In genomic region chr2:176127769-176128072, GRCh38 we compare ENCODE assay signal across 20 cellular contexts. TPM values are rescaled to one million over a fixed set of nuclear protein-coding genes. Genes with fewer than 3 reads are reported as not detected.
DNase-seq lines count a peak whose midpoint lies in the region; ATAC-seq, FAIRE-seq and TF ChIP-seq lines count a peak whose summit lies in the region.
"Had no signal": no experiment of that assay in that cellular context is flagged by ENCODE, and none has a peak within 500 bp of the region (broad histone marks: within the 10 kb centered on the region; RNA-seq: fewer than 3 reads in every experiment).

No MANE protein-coding gene starts in this region.

- BruUV-seq in PC-3 (replicated peaks; lab: Mats Ljungman, UMichigan): no TSS peak

- H3K4me3 ChIP-seq in PC-3 (ENCODE audit: low read length) (peak overlapping the region; percentile 62; the same call in 1 of the 2 replicates), iPS-15b (ENCODE audit: low read depth, low read length) (peak overlapping the region; percentile 37), testis (peak overlapping the region; percentile 81 to 85)
- H3K4me3 ChIP-seq in naive thymus-derived CD4-positive, alpha-beta T cell (ENCODE audit: low read length): no peak overlapping the region
- H3K4me3 ChIP-seq: dorsolateral prefrontal cortex, heart right ventricle had no signal

- no peak for TF ChIP-seq POLR2A in testis (IDR thresholded peaks at IDR 0.05)

- no peaks in the 10 kb centered on the region for H3K36me3 Mint-ChIP-seq in activated T-cell treated with anti-CD3 and anti-CD28 coated beads, Interleukin-2, amount 50 U/mL, for 24 hours (ENCODE audit: low read depth)
- H3K36me3 Mint-ChIP-seq in naive thymus-derived CD4-positive, alpha-beta T cell: peaks cover 0 to 5% (median 0%) of the 10 kb centered on the region in 5 donors
- H3K36me3 Mint-ChIP-seq: T-cell had no signal

- intact Hi-C loops in PC-3 (cut with micrococcal nuclease): loop anchor here (1.0 to 2.0 kb wide), 4 partner anchors 511 to 1020 kb away; no protein-coding TSS in a partner anchor
- intact Hi-C loops in testis (cut with DNase I; ENCODE audit: low total_unique reads): loop anchor here (10.0 kb wide), 1 partner anchor 1027 kb away; no protein-coding TSS in a partner anchor
- intact Hi-C loops in naive thymus-derived CD4-positive, alpha-beta T cell (cut with micrococcal nuclease): loop anchor here (1.0 to 10.0 kb wide), 15 partner anchors 43 to 1793 kb away; partner anchors contain the start of genes LNPK (in 1 of the 2) and SP9 (in 1 of the 2)

- H3F3A ChIP-seq in PC-3 (ENCODE audit: low read length, unreplicated experiment): no peaks in the 10 kb centered on the region

- H3K4me1 Mint-ChIP-seq in activated T-cell treated with anti-CD3 and anti-CD28 coated beads, Interleukin-2, amount 50 U/mL, for 24 hours (ENCODE audit: low read depth): peaks cover 35% of the 10 kb centered on the region
- H3K4me1 Mint-ChIP-seq in naive thymus-derived CD4-positive, alpha-beta T cell: peaks cover 17 to 52% (median 42%) of the 10 kb centered on the region in 7 donors

- H4K20me1 ChIP-seq in PC-3 (ENCODE audit: low read length): no peaks in the 10 kb centered on the region

- no peak for TF ChIP-seq CTCF in PC-3 (conservative IDR thresholded peaks at IDR 0.05; ENCODE audit: low read depth, low read length)
- TF ChIP-seq CTCF in testis (IDR thresholded peaks at IDR 0.05): no peak

- DNase-seq in activated T-cell treated with anti-CD3 and anti-CD28 coated beads, Interleukin-2, amount 50 U/mL, for 24 hours: no peak
- DNase-seq in activated T-cell treated with anti-CD3 and anti-CD28 coated beads for 4 hours (no peak), PC-3 (no peak), testis (no peak), RCC 7860 (ENCODE audit: low spot score) (no peak)
- DNase-seq in naive thymus-derived CD4-positive, alpha-beta T cell: no peak
- DNase-seq: activated B cell treated with CpG ODN at 0.5 μM for 24 hours, esophagus squamous epithelium had no signal

- no peak overlapping the region for H3K27ac ChIP-seq in PC-3 (ENCODE audit: low read length)
- H3K27ac ChIP-seq in testis: peak overlapping the region; percentile 93 to 98
- H3K27ac ChIP-seq in naive thymus-derived CD4-positive, alpha-beta T cell (ENCODE audit: low read depth, low read length): no peak overlapping the region
- H3K27ac ChIP-seq: dorsolateral prefrontal cortex, heart right ventricle, neutrophil had no signal

- H3K9ac ChIP-seq in PC-3 (ENCODE audit: low read length) (no peak overlapping the region), iPS-15b (ENCODE audit: low read depth, low read length) (no peak overlapping the region)

- peak overlapping the region; percentile 71 for H2AFZ ChIP-seq in PC-3 (ENCODE audit: low read length)

- H3K4me3 Mint-ChIP-seq in activated T-cell treated with anti-CD3 and anti-CD28 coated beads, Interleukin-2, amount 50 U/mL, for 24 hours: peak overlapping the region; percentile 28
- H3K4me3 Mint-ChIP-seq in naive thymus-derived CD4-positive, alpha-beta T cell: peak overlapping the region in 2 of 10 donors; percentile 11 to 67

- H3K4me2 ChIP-seq in PC-3 (ENCODE audit: low read length): peak overlapping the region; percentile 84

- peaks cover 10% of the 10 kb centered on the region for H3K4me1 ChIP-seq in PC-3 (ENCODE audit: insufficient read depth, low read length)
- peaks cover 2% of the 10 kb centered on the region for H3K4me1 ChIP-seq in iPS-15b (ENCODE audit: control insufficient read depth, insufficient read depth, low read length)
- peaks cover 12% of the 10 kb centered on the region for H3K4me1 ChIP-seq in testis
- peaks cover 3 to 14% of the 10 kb centered on the region in 2 donors for H3K4me1 ChIP-seq in naive thymus-derived CD4-positive, alpha-beta T cell (ENCODE audit: control insufficient read depth in 2 of 2, insufficient read depth in 2 of 2, low read length in 2 of 2)

- no peaks in the 10 kb centered on the region for H3K9me3 Mint-ChIP-seq in activated T-cell treated with anti-CD3 and anti-CD28 coated beads, Interleukin-2, amount 50 U/mL, for 24 hours
- H3K9me3 Mint-ChIP-seq in naive thymus-derived CD4-positive, alpha-beta T cell: peaks cover 0 to 16% (median 4%) of the 10 kb centered on the region in 11 donors
- H3K9me3 Mint-ChIP-seq: activated B cell treated with CpG ODN at 0.5 μM for 24 hours; activated naive CD4-positive, alpha-beta T cell treated with anti-CD3 and anti-CD28 coated beads, Interleukin-2, amount 50 U/mL, for 72 hours; stimulated activated naive CD8-positive, alpha-beta T cell treated with anti-CD3 and anti-CD28 coated beads, Interleukin-15, Interleukin-2, amounts not matched to agents 100 ng/mL and 50 ng/mL, for 24 hours; T-cell had no signal

- POLR2A ChIA-PET in PC-3 (lab: Charles Lee; ENCODE audit: unreplicated experiment): no interaction called here
- POLR2A ChIA-PET in naive thymus-derived CD4-positive, alpha-beta T cell (lab: Charles Lee): interaction anchor here (0.5 to 0.9 kb wide), 3 partner anchors 25 to 1594 kb away, joined by 3 read pairs; no protein-coding TSS in a partner anchor

- H3K27me3 Mint-ChIP-seq in activated T-cell treated with anti-CD3 and anti-CD28 coated beads, Interleukin-2, amount 50 U/mL, for 24 hours: peaks cover 84% of the 10 kb centered on the region
- H3K27me3 Mint-ChIP-seq in naive thymus-derived CD4-positive, alpha-beta T cell: peaks cover 76 to 82% (median 81%) of the 10 kb centered on the region in 5 donors

- H3K27me3 ChIP-seq in PC-3 (ENCODE audit: low read length) (no peaks in the 10 kb centered on the region), iPS-15b (ENCODE audit: control insufficient read depth, insufficient read depth, low read length) (peaks cover 92% of the 10 kb centered on the region), testis (no peaks in the 10 kb centered on the region)
- H3K27me3 ChIP-seq in naive thymus-derived CD4-positive, alpha-beta T cell (ENCODE audit: control insufficient read depth in 2 of 2, insufficient read depth in 2 of 2, low read length in 2 of 2): peaks cover 37 to 74% of the 10 kb centered on the region in 2 donors

- 6 to 31% methylated on average over 4 of the region's 4 CpGs for WGBS in testis, 2 donors

- ATAC-seq in PC-3 (no peak), HG03095 (IDR thresholded peaks at IDR 0.05; ENCODE audit: unreplicated experiment) (no peak)
- no peak for ATAC-seq in naive thymus-derived CD4-positive, alpha-beta T cell
- ATAC-seq: activated naive CD4-positive, alpha-beta T cell treated with anti-CD3 and anti-CD28 coated beads, Interleukin-2, amount 50 U/mL, for 72 hours; Right ventricle myocardium inferior; T-cell had no signal

- H3K27ac Mint-ChIP-seq in activated T-cell treated with anti-CD3 and anti-CD28 coated beads, Interleukin-2, amount 50 U/mL, for 24 hours: no peak overlapping the region
- H3K27ac Mint-ChIP-seq in naive thymus-derived CD4-positive, alpha-beta T cell: peak overlapping the region in 4 of 9 donors; percentile 53 to 90 (median 70)

- CTCF ChIA-PET in PC-3 (lab: Charles Lee): interaction anchor here (0.6 to 2.4 kb wide), 9 partner anchors 318 to 1021 kb away, joined by 3 to 26 read pairs (median 8); no protein-coding TSS in a partner anchor
- CTCF ChIA-PET in naive thymus-derived CD4-positive, alpha-beta T cell (lab: Charles Lee): interaction anchor here (0.6 to 5.6 kb wide), 10 partner anchors 16 to 1020 kb away, joined by 3 to 65 read pairs (median 3); no protein-coding TSS in a partner anchor

- no peak for FAIRE-seq in RCC 7860 (lab: Jason Lieb, UNC)
- FAIRE-seq: bronchial epithelial cell, urothelium cell line had no signal

- H3K9me3 ChIP-seq in PC-3 (ENCODE audit: low read length): no peaks in the 10 kb centered on the region
- no peaks in the 10 kb centered on the region for H3K9me3 ChIP-seq in iPS-15b (ENCODE audit: control insufficient read depth, insufficient read depth, low read length)
- no peaks in the 10 kb centered on the region for H3K9me3 ChIP-seq in testis
- H3K9me3 ChIP-seq in naive thymus-derived CD4-positive, alpha-beta T cell (ENCODE audit: control insufficient read depth in 2 of 3, low read length in 3 of 3): no peaks in the 10 kb centered on the region
- H3K9me3 ChIP-seq: esophagus squamous epithelium, heart right ventricle, neutrophil, right atrium auricular region had no signal

- no peaks in the 10 kb centered on the region for H3K79me2 ChIP-seq in PC-3 (ENCODE audit: low read length)

- H3K36me3 ChIP-seq in PC-3 (ENCODE audit: low read depth, low read length) (no peaks in the 10 kb centered on the region; the same call in 1 of the 2 replicates), iPS-15b (ENCODE audit: control insufficient read depth, insufficient read depth, low read length) (no peaks in the 10 kb centered on the region), testis (ENCODE audit: low read depth, missing control alignments) (no peaks in the 10 kb centered on the region)
- no peaks in the 10 kb centered on the region for H3K36me3 ChIP-seq in naive thymus-derived CD4-positive, alpha-beta T cell (ENCODE audit: control insufficient read depth in 2 of 3, insufficient read depth in 3 of 3, low read length in 3 of 3)
- H3K36me3 ChIP-seq: esophagus squamous epithelium, heart right ventricle, neutrophil, right atrium auricular region had no signal

- no peaks in the 10 kb centered on the region for H3K9me2 ChIP-seq in PC-3 (replicated peaks; ENCODE audit: low read length)

RNA-seq across cellular contexts. Expression of gene HOXD8, which starts 1.8 kb away (rescaled TPM):
- 1.9 and 2.9 TPM in 2 replicates for total RNA-seq in PC-3 (2014; rRNA removed)
- 10 to 100 TPM; 39.8 to 41.2 TPM for total RNA-seq in testis
- 36.6 TPM for polyA plus RNA-seq in testis (ENCODE audit: insufficient read depth, low read depth, low replicate concordance)
- total RNA-seq in naive thymus-derived CD4-positive, alpha-beta T cell: not detected
- polyA plus RNA-seq in naive thymus-derived CD4-positive, alpha-beta T cell: not detected
- total RNA-seq: activated B cell treated with CpG ODN at 0.5 μM for 24 hours; activated naive CD4-positive, alpha-beta T cell treated with anti-CD3 and anti-CD28 coated beads, Interleukin-2, amount 50 U/mL, for 72 hours; bronchial epithelial cell; dorsolateral prefrontal cortex; T-cell had no signal

RNA-seq across cellular contexts. Expression of gene HOXD9, which starts 5.2 kb away (rescaled TPM):
- not detected in 2 replicates for total RNA-seq in PC-3 (2014; rRNA removed)
- 10 to 100 TPM; 15.7 to 21.2 TPM for total RNA-seq in testis
- polyA plus RNA-seq in testis (ENCODE audit: insufficient read depth, low read depth, low replicate concordance): 8.2 TPM
- total RNA-seq in naive thymus-derived CD4-positive, alpha-beta T cell: not detected
- polyA plus RNA-seq in naive thymus-derived CD4-positive, alpha-beta T cell: not detected
- total RNA-seq: activated B cell treated with CpG ODN at 0.5 μM for 24 hours; activated naive CD4-positive, alpha-beta T cell treated with anti-CD3 and anti-CD28 coated beads, Interleukin-2, amount 50 U/mL, for 72 hours; bronchial epithelial cell; Right ventricle myocardium inferior had no signal

RNA-seq across cellular contexts. Expression of gene HOXD10, which starts 11.1 kb away (rescaled TPM):
- total RNA-seq in PC-3 (2014; rRNA removed): not detected in 2 replicates
- total RNA-seq in testis: 1 to 10 TPM; 2.7 to 3.3 TPM
- polyA plus RNA-seq in testis (ENCODE audit: insufficient read depth, low read depth, low replicate concordance): 0.92 TPM
- not detected for total RNA-seq in naive thymus-derived CD4-positive, alpha-beta T cell
- not detected for polyA plus RNA-seq in naive thymus-derived CD4-positive, alpha-beta T cell
- total RNA-seq: activated B cell treated with CpG ODN at 0.5 μM for 24 hours; activated naive CD4-positive, alpha-beta T cell treated with anti-CD3 and anti-CD28 coated beads, Interleukin-2, amount 50 U/mL, for 72 hours; bronchial epithelial cell; heart right ventricle; right atrium auricular region; Right ventricle myocardium inferior; T-cell had no signal
- polyA plus RNA-seq: heart right ventricle had no signal

RNA-seq across cellular contexts. Expression of gene HOXD11, which starts 20.6 kb away (rescaled TPM):
- total RNA-seq in PC-3 (2014; rRNA removed): not detected in 2 replicates
- total RNA-seq in testis: 1 to 10 TPM in 1 of 2 donors, under 1 TPM in 1; 0.62 to 1.7 TPM
- 0.29 TPM for polyA plus RNA-seq in testis (ENCODE audit: insufficient read depth, low read depth, low replicate concordance)
- not detected for total RNA-seq in naive thymus-derived CD4-positive, alpha-beta T cell
- polyA plus RNA-seq in naive thymus-derived CD4-positive, alpha-beta T cell: not detected
- total RNA-seq: activated B cell treated with CpG ODN at 0.5 μM for 24 hours; activated naive CD4-positive, alpha-beta T cell treated with anti-CD3 and anti-CD28 coated beads, Interleukin-2, amount 50 U/mL, for 72 hours; bronchial epithelial cell; dorsolateral prefrontal cortex; esophagus squamous epithelium; heart right ventricle; right atrium auricular region; Right ventricle myocardium inferior; T-cell had no signal
- polyA plus RNA-seq: heart right ventricle had no signal

RNA-seq across cellular contexts. Expression of gene HOXD4, which starts 23.6 kb away (rescaled TPM):
- total RNA-seq in PC-3 (2014; rRNA removed) (0.29 and 1.8 TPM in 2 replicates), testis (10 to 100 TPM; 11.5 to 13.3 TPM)
- 2.7 TPM for polyA plus RNA-seq in testis (ENCODE audit: insufficient read depth, low read depth, low replicate concordance)
- not detected for total RNA-seq in naive thymus-derived CD4-positive, alpha-beta T cell
- not detected for polyA plus RNA-seq in naive thymus-derived CD4-positive, alpha-beta T cell
- total RNA-seq: activated B cell treated with CpG ODN at 0.5 μM for 24 hours; activated naive CD4-positive, alpha-beta T cell treated with anti-CD3 and anti-CD28 coated beads, Interleukin-2, amount 50 U/mL, for 72 hours; bronchial epithelial cell; dorsolateral prefrontal cortex; Right ventricle myocardium inferior; T-cell had no signal

Comparison
In these comparisons a context has a peak if more than half of its experiments do, and no peak if none do; other contexts are left out.
1. H3K27ac ChIP-seq: peak in testis (2 of 2); none in PC-3 (single experiment) and naive thymus-derived CD4-positive, alpha-beta T cell (single experiment).
2. RNA of gene HOXD8, which starts 1.8 kb away (total RNA-seq): 39.8 to 41.2 TPM in testis; 1.9 to 2.9 TPM in PC-3 and not detected in naive thymus-derived CD4-positive, alpha-beta T cell; every median in the first group is over 10 times any median in the second.
3. RNA of gene HOXD9, which starts 5.2 kb away (total RNA-seq): 15.7 to 21.2 TPM in testis; not detected in PC-3 and not detected in naive thymus-derived CD4-positive, alpha-beta T cell; every median in the first group is over 10 times any median in the second.